Comparison of ENCODE assay signal across 8 cellular contexts in the genomic region with DNA sequence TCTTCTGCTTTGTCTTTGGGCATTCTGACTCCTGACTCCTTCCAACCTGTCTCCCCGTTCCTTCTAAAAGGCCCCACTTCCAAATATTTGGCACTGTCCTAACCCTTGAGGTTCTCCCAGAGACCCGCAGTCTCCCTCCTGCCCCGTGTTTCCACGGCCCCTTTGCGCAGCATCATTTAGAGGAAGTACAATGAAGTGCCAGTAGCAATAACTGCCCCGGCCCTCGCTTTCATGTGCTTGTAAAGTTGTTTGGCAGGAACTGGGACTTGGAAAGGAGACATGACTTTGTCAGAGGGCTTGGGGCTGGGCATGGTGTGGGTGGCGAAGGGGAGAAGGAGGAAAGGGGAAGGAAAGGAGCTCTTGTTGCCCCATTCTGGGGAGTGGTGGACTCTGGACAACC. TPM values are rescaled to one million over a fixed set of nuclear protein-coding genes. Genes with fewer than 3 reads are reported as not detected.
A peak's percentile ranks its signal among the peaks of the same experiment; 100 is the strongest.
DNase-seq lines count a peak whose midpoint lies in the region; ATAC-seq and TF ChIP-seq lines count a peak whose summit lies in the region.

No MANE protein-coding gene starts in this region.

- TF ChIP-seq CTCF in 22Rv1 (IDR thresholded peaks at IDR 0.05) (no peak), MM.1S (IDR thresholded peaks at IDR 0.05; ENCODE audit: low read length) (no peak), astrocyte of the cerebellum (IDR thresholded peaks at IDR 0.05; ENCODE audit: low read depth, low read length, missing control alignments) (no peak)

- no peak overlapping the region for H2AFZ ChIP-seq in MM.1S (ENCODE audit: low read length)

- H3K9ac ChIP-seq in MM.1S (ENCODE audit: low read length), result peak overlapping the region; percentile 97

- peak overlapping the region; percentile 95 for H3K4me2 ChIP-seq in MM.1S (ENCODE audit: low read depth, low read length)

- peaks cover 80% of the 10 kb centered on the region for H3K79me2 ChIP-seq in MM.1S (ENCODE audit: low read length)

- H4K20me1 ChIP-seq in MM.1S (ENCODE audit: insufficient read depth, low read length), result no peaks in the 10 kb centered on the region

- H3K4me1 ChIP-seq in MM.1S (ENCODE audit: low read length) (peaks cover 54% of the 10 kb centered on the region), mesodermal cell (ENCODE audit: control insufficient read depth, insufficient read depth, low read length, poor library complexity, severe bottlenecking) (peaks cover 38% of the 10 kb centered on the region)

- ATAC-seq in HG03097 (IDR thresholded peaks at IDR 0.05; ENCODE audit: low FRiP score, unreplicated experiment), result no peak

- in situ Hi-C loops in astrocyte of the cerebellum (cut with HindIII; ENCODE audit: low sequenced_read_pairs), result no loop called here

- H3K9me3 ChIP-seq in MM.1S (replicated peaks; ENCODE audit: insufficient read depth, low read length) (no peaks in the 10 kb centered on the region), mesodermal cell (ENCODE audit: control insufficient read depth, low read length) (no peaks in the 10 kb centered on the region)

- no peaks in the 10 kb centered on the region for H3K27me3 ChIP-seq in MM.1S (replicated peaks; ENCODE audit: insufficient read depth, low read length)

- no peaks in the 10 kb centered on the region for H3K9me2 ChIP-seq in MM.1S (replicated peaks; ENCODE audit: insufficient read depth, low read length)

- H3F3A ChIP-seq in MM.1S (ENCODE audit: insufficient read depth, low read length), result peaks cover 63% of the 10 kb centered on the region

- H3K36me3 ChIP-seq in MM.1S (replicated peaks; ENCODE audit: insufficient read depth, low read length), result no peaks in the 10 kb centered on the region
- peaks cover 47% of the 10 kb centered on the region for H3K36me3 ChIP-seq in mesodermal cell (ENCODE audit: control insufficient read depth, insufficient read depth, low read length)

- no peak for DNase-seq in MM.1S
- DNase-seq in astrocyte of the cerebellum (ENCODE audit: low read depth), result no peak
- no peak for DNase-seq in NCI-H1048 (lab: John Stamatoyannopoulos, UW)
- no peak for DNase-seq in cerebellar cortex (ENCODE audit: low spot score)
- DNase-seq in AG08395 (ENCODE audit: low spot score), result no peak

- H3K27ac ChIP-seq in 22Rv1 (0 out of 2 replicates have a peak overlapping the region, but pooled peaks have one; percentile 3), MM.1S (ENCODE audit: low read length) (peak overlapping the region; percentile 95), mesodermal cell (ENCODE audit: low read depth, low read length, severe bottlenecking) (no peak overlapping the region)

- H3K4me3 ChIP-seq in MM.1S (ENCODE audit: low read length) (peak overlapping the region; percentile 88), astrocyte of the cerebellum (ENCODE audit: low read depth, low read length) (peak overlapping the region; percentile 96), mesodermal cell (ENCODE audit: extremely low read depth, insufficient read depth, low read length, poor library complexity, severe bottlenecking) (peak overlapping the region; percentile 85)

- WGBS in mesodermal cell (ENCODE audit: insufficient coverage in 2 of 2), 2 experiments, result 100% methylated on average over 8 of the region's 8 CpGs

RNA-seq across cellular contexts. Expression of gene CD44, which starts 2.6 kb away (rescaled TPM):
- polyA plus RNA-seq in mesodermal cell (2013, experiment 1 of 2), result 265 TPM
- polyA plus RNA-seq in mesodermal cell (2013, experiment 2 of 2), result 248 TPM
